13 cellular contexts compared by ENCODE assay signal in the genomic region with DNA sequence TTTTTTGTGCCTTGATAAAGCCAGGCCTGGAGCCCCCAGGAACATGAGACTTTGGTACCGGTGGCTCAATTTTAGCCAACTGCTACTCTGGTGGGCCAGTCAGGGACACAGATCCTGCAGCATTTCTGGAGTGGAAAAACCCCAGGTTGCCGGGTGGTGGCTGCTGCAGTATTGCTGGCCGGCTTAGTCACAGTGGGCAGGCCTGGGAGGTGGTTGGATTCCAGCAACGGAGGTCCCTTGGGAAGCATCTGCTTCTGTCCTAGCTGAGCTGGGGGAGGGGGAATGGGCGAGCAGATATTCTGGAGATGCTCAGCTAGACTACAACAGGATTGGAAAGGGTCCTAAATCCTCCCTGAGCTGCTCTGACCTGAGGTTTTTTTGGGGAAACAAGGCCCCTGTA. TPM values are rescaled to one million over a fixed set of nuclear protein-coding genes. Genes with fewer than 3 reads are reported as not detected.
DNase-seq lines count a peak whose midpoint lies in the region; ATAC-seq and TF ChIP-seq lines count a peak whose summit lies in the region.
"Had no signal": no experiment of that assay in that cellular context is flagged by ENCODE, and none has a peak within 500 bp of the region (broad histone marks: within the 10 kb centered on the region; RNA-seq: fewer than 3 reads in every experiment).

No MANE protein-coding gene starts in this region.

- H3K79me2 ChIP-seq in PC-3 (ENCODE audit: low read length), result no peaks in the 10 kb centered on the region
- no peaks in the 10 kb centered on the region for H3K79me2 ChIP-seq in Karpas-422 (ENCODE audit: low read length)

- H3K4me1 ChIP-seq in PC-3 (ENCODE audit: insufficient read depth, low read length) (peaks cover 4% of the 10 kb centered on the region; the same call in 1 of the 2 replicates), Karpas-422 (ENCODE audit: low read length) (no peaks in the 10 kb centered on the region)
- no peaks in the 10 kb centered on the region for H3K4me1 ChIP-seq in naive thymus-derived CD4-positive, alpha-beta T cell (ENCODE audit: control insufficient read depth in 2 of 2, insufficient read depth in 2 of 2, low read length in 2 of 2)

- peaks cover 3 to 16% (median 6%) of the 10 kb centered on the region in 5 donors for H3K27me3 Mint-ChIP-seq in naive thymus-derived CD4-positive, alpha-beta T cell

- no peaks in the 10 kb centered on the region for H3K36me3 ChIP-seq in PC-3 (ENCODE audit: low read depth, low read length)
- no peaks in the 10 kb centered on the region for H3K36me3 ChIP-seq in naive thymus-derived CD4-positive, alpha-beta T cell (ENCODE audit: control insufficient read depth in 2 of 3, insufficient read depth in 3 of 3, low read length in 3 of 3)
- H3K36me3 ChIP-seq in Karpas-422 (ENCODE audit: insufficient read depth, low read length), result no peaks in the 10 kb centered on the region
- H3K36me3 ChIP-seq: upper lobe of left lung had no signal

- no peaks in the 10 kb centered on the region; the same call in 1 of the 2 replicates for H3K27me3 ChIP-seq in PC-3 (ENCODE audit: low read length)
- H3K27me3 ChIP-seq in naive thymus-derived CD4-positive, alpha-beta T cell (ENCODE audit: control insufficient read depth in 2 of 2, insufficient read depth in 2 of 2, low read length in 2 of 2), result no peaks in the 10 kb centered on the region
- H3K27me3 ChIP-seq in Karpas-422 (ENCODE audit: low read length), result no peaks in the 10 kb centered on the region
- H3K27me3 ChIP-seq: upper lobe of left lung had no signal

- intact Hi-C loops in PC-3 (cut with micrococcal nuclease), result loop anchor here (5.0 kb wide), 1 partner anchor 34 kb away; no protein-coding TSS in a partner anchor
- intact Hi-C loops in posterior vena cava (cut with DNase I), result loop anchor here in 1 of 2 donors (5.0 kb wide), 1 partner anchor 64 kb away; no protein-coding TSS in a partner anchor
- intact Hi-C loops in naive thymus-derived CD4-positive, alpha-beta T cell (cut with micrococcal nuclease), result loop anchor here in 1 of 2 donors (5.0 kb wide), 1 partner anchor 314 kb away; no protein-coding TSS in a partner anchor

- POLR2A ChIA-PET in PC-3 (lab: Charles Lee; ENCODE audit: unreplicated experiment), result no interaction called here
- POLR2A ChIA-PET in naive thymus-derived CD4-positive, alpha-beta T cell (lab: Charles Lee), result no interaction called here

- DNase-seq in Daoy (ENCODE audit: low read depth), result peak; percentile 42
- peak; percentile 11 for DNase-seq in PC-3
- peak; percentile 85 for DNase-seq in fibroblast of the aortic adventitia (ENCODE audit: low read depth)
- peak; percentile 92 for DNase-seq in posterior vena cava (ENCODE audit: low spot score)
- no peak for DNase-seq in midbrain (lab: John Stamatoyannopoulos, UW)
- no peak for DNase-seq in naive thymus-derived CD4-positive, alpha-beta T cell
- no peak for DNase-seq in Karpas-422
- DNase-seq: erythroblast; stimulated activated CD4-positive, alpha-beta T cell treated with anti-CD3 and anti-CD28 coated beads, Interleukin-1b, Interleukin-23, amount 100 ng/mL, for 48 hours; upper lobe of left lung had no signal

- H2AFZ ChIP-seq in PC-3 (ENCODE audit: low read length), result no peak overlapping the region
- no peak overlapping the region for H2AFZ ChIP-seq in Karpas-422 (ENCODE audit: low read length)

- no peak overlapping the region for H3K27ac Mint-ChIP-seq in naive thymus-derived CD4-positive, alpha-beta T cell
- H3K27ac Mint-ChIP-seq: activated naive CD4-positive, alpha-beta T cell treated with anti-CD3 and anti-CD28 coated beads, Interleukin-2, amount 50 U/mL, for 24 hours had no signal

- no peak overlapping the region for H3K9ac ChIP-seq in PC-3 (ENCODE audit: low read length)
- no peak overlapping the region for H3K9ac ChIP-seq in Karpas-422 (ENCODE audit: low read length)

- CTCF ChIA-PET in PC-3 (lab: Charles Lee), result no interaction called here
- CTCF ChIA-PET in naive thymus-derived CD4-positive, alpha-beta T cell (lab: Charles Lee), result no interaction called here

- no peak for TF ChIP-seq POLR2A in GM18505 (IDR thresholded peaks at IDR 0.05; ENCODE audit: borderline replicate concordance, extremely low read depth, insufficient read depth, insufficient read length)

- peaks cover 0 to 2% (median 0%) of the 10 kb centered on the region in 7 donors for H3K4me1 Mint-ChIP-seq in naive thymus-derived CD4-positive, alpha-beta T cell
- H3K4me1 Mint-ChIP-seq: activated naive CD4-positive, alpha-beta T cell treated with anti-CD3 and anti-CD28 coated beads, Interleukin-2, amount 50 U/mL, for 24 hours had no signal

- no peaks in the 10 kb centered on the region for H3K36me3 Mint-ChIP-seq in naive thymus-derived CD4-positive, alpha-beta T cell
- H3K36me3 Mint-ChIP-seq: activated naive CD4-positive, alpha-beta T cell treated with anti-CD3 and anti-CD28 coated beads, Interleukin-2, amount 50 U/mL, for 24 hours had no signal

- no peaks in the 10 kb centered on the region for H3K9me3 ChIP-seq in PC-3 (ENCODE audit: low read length)
- H3K9me3 ChIP-seq in naive thymus-derived CD4-positive, alpha-beta T cell (ENCODE audit: control insufficient read depth in 2 of 3, low read length in 3 of 3), result no peaks in the 10 kb centered on the region
- no peaks in the 10 kb centered on the region for H3K9me3 ChIP-seq in Karpas-422 (ENCODE audit: low read length)
- H3K9me3 ChIP-seq: upper lobe of left lung had no signal

- TF ChIP-seq CTCF in PC-3 (conservative IDR thresholded peaks at IDR 0.05; ENCODE audit: low read depth, low read length) (no peak), fibroblast of the aortic adventitia (IDR thresholded peaks at IDR 0.05; ENCODE audit: insufficient read depth, low read length) (no peak)

- H3K27ac ChIP-seq in PC-3 (ENCODE audit: low read length), result no peak overlapping the region
- no peak overlapping the region for H3K27ac ChIP-seq in naive thymus-derived CD4-positive, alpha-beta T cell (ENCODE audit: low read depth, low read length)
- H3K27ac ChIP-seq in Karpas-422 (ENCODE audit: low read length), result no peak overlapping the region
- H3K27ac ChIP-seq: upper lobe of left lung had no signal

- H3K9me3 Mint-ChIP-seq in naive thymus-derived CD4-positive, alpha-beta T cell, result peaks cover 0 to 2% (median 0%) of the 10 kb centered on the region in 11 donors

- no peaks in the 10 kb centered on the region for H3F3A ChIP-seq in PC-3 (ENCODE audit: low read length, unreplicated experiment)

- H3K9me2 ChIP-seq in PC-3 (replicated peaks; ENCODE audit: low read length) (no peaks in the 10 kb centered on the region), Karpas-422 (replicated peaks; ENCODE audit: insufficient read depth, low read length) (no peaks in the 10 kb centered on the region)

- H3K4me2 ChIP-seq in PC-3 (ENCODE audit: low read length), result no peak overlapping the region
- no peak overlapping the region for H3K4me2 ChIP-seq in Karpas-422 (ENCODE audit: low read depth, low read length, poor library complexity, severe bottlenecking)

- ATAC-seq in PC-3 (peak; percentile 47), GM18505 (IDR thresholded peaks at IDR 0.05; ENCODE audit: unreplicated experiment) (no peak)
- ATAC-seq in naive thymus-derived CD4-positive, alpha-beta T cell, result no peak
- ATAC-seq: HepG2 had no signal

- BruUV-seq in PC-3 (replicated peaks; lab: Mats Ljungman, UMichigan), result no TSS peak

- no peaks in the 10 kb centered on the region for H4K20me1 ChIP-seq in PC-3 (ENCODE audit: low read length)
- no peaks in the 10 kb centered on the region for H4K20me1 ChIP-seq in Karpas-422 (ENCODE audit: insufficient read depth, low read depth, low read length)

- H3K4me3 ChIP-seq in PC-3 (ENCODE audit: low read length) (no peak overlapping the region), fibroblast of the aortic adventitia (ENCODE audit: low read depth, low read length) (no peak overlapping the region), Karpas-422 (ENCODE audit: low read length) (no peak overlapping the region)
- H3K4me3 ChIP-seq in naive thymus-derived CD4-positive, alpha-beta T cell (ENCODE audit: low read length), result no peak overlapping the region
- H3K4me3 ChIP-seq: upper lobe of left lung had no signal

- H3K4me3 Mint-ChIP-seq in naive thymus-derived CD4-positive, alpha-beta T cell, result no peak overlapping the region
- H3K4me3 Mint-ChIP-seq: activated naive CD4-positive, alpha-beta T cell treated with anti-CD3 and anti-CD28 coated beads, Interleukin-2, amount 50 U/mL, for 24 hours had no signal

RNA-seq across cellular contexts. Expression of gene ACCSL, which starts 31.7 kb away (rescaled TPM):
- total RNA-seq in Daoy (2014; rRNA removed; shearing (Covaris generic)), result not detected in 2 replicates
- not detected in 2 replicates for total RNA-seq in PC-3 (2014; rRNA removed)
- not detected in 2 replicates for total RNA-seq in fibroblast of the aortic adventitia (ENCODE audit: low replicate concordance)
- not detected for total RNA-seq in posterior vena cava
- total RNA-seq in naive thymus-derived CD4-positive, alpha-beta T cell, result not detected
- not detected for polyA plus RNA-seq in naive thymus-derived CD4-positive, alpha-beta T cell
- not detected in 2 replicates for total RNA-seq in Karpas-422 (2014; rRNA removed; shearing (Covaris generic); ENCODE audit: low replicate concordance)
- total RNA-seq: HepG2, upper lobe of left lung had no signal
- polyA plus RNA-seq: HepG2 had no signal

RNA-seq across cellular contexts. Expression of gene ACCS, which starts 49.9 kb away (rescaled TPM):
- 0.51 and 5.2 TPM in 2 replicates for total RNA-seq in Daoy (2014; rRNA removed; shearing (Covaris generic))
- total RNA-seq in PC-3 (2014; rRNA removed) (3.8 and 7.5 TPM in 2 replicates), fibroblast of the aortic adventitia (ENCODE audit: low replicate concordance) (10.8 and 39.4 TPM in 2 replicates), posterior vena cava (10 to 100 TPM; 18.5 to 30.5 TPM)
- 10 to 100 TPM; 25.1 to 79.2 (median 57.6) TPM for total RNA-seq in naive thymus-derived CD4-positive, alpha-beta T cell
- polyA plus RNA-seq in naive thymus-derived CD4-positive, alpha-beta T cell, result 1 to 10 TPM; 1.4 to 3.1 TPM
- 45.9 and 65.3 TPM in 2 replicates for total RNA-seq in Karpas-422 (2014; rRNA removed; shearing (Covaris generic); ENCODE audit: low replicate concordance)

Comparison
In these comparisons a context has a peak if more than half of its experiments do, and no peak if none do; other contexts are left out.
1. DNase-seq: peak in Daoy (single experiment), PC-3 (single experiment), fibroblast of the aortic adventitia (single experiment) and posterior vena cava (single experiment); none in midbrain (single experiment), naive thymus-derived CD4-positive, alpha-beta T cell (0 of 9) and Karpas-422 (single experiment).